ENCODE assay signal across 24 cellular contexts in the genomic region with DNA sequence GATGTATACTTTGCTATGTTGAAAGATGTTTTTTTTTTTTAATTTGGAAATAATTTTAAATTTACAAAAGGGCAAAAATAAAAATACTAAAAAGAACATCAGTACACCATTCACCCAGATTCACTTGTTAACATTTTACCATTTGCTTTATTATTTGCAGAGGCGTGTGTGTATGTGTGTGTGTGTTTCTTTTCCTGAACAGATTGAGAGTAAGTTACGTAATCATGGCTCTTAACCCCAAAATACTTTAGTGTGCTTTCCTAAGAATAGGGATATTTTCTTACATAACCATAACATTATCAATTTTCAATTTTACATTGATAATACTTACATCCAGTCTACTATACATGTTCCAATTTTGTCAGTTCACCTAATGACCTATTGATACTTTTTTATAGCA.
"Had no signal": no experiment of that assay in that cellular context is flagged by ENCODE, and none has a peak within 500 bp of the region (broad histone marks: within the 10 kb centered on the region; RNA-seq: fewer than 3 reads in every experiment).

No MANE protein-coding gene starts in this region.

- DNase-seq: activated CD4-positive, alpha-beta T cell treated with anti-CD3 and anti-CD28 coated beads, Interleukin-2, amount 50 U/mL, for 1 hour; activated CD4-positive, CD25-positive, alpha-beta regulatory T cell treated with anti-CD3 and anti-CD28 coated beads, Interleukin-2, amount 50 U/mL, for 72 hours; activated CD8-positive, alpha-beta memory T cell treated with anti-CD3 and anti-CD28 coated beads, Interleukin-2, amount 50 U/mL, for 4 hours; activated naive CD4-positive, alpha-beta T cell treated with anti-CD3 and anti-CD28 coated beads, Interleukin-2, amount 10 ng/mL, durations not matched to agents 7 days and 5 days; activated naive CD8-positive, alpha-beta T cell treated with anti-CD3 and anti-CD28 coated beads, Interleukin-2, amount 50 U/mL, for 24 hours; activated T-cell treated with anti-CD3 and anti-CD28 coated beads, Interleukin-2, amount 50 U/mL, for 4 hours; effector CD4-positive, alpha-beta T cell; heart left ventricle; kidney glomerular epithelial cell; left ventricle myocardium superior; occipital lobe; retina; stimulated activated CD4-positive, alpha-beta T cell treated with anti-CD3 and anti-CD28 coated beads, Interleukin-12 subunit alpha, Interleukin-12 subunit beta, amount 100 ng/mL, for 4 hours; stimulated activated CD4-positive, alpha-beta T cell treated with anti-CD3 and anti-CD28 coated beads, Interleukin-1b, Interleukin-23, amount 100 ng/mL, for 48 hours; stimulated activated CD8-positive, alpha-beta memory T cell treated with anti-CD3 and anti-CD28 coated beads, Interleukin-4, amount 100 ng/mL, for 48 hours; stimulated activated naive CD8-positive, alpha-beta T cell treated with anti-CD3 and anti-CD28 coated beads, Interleukin-15, Interleukin-2, amounts not matched to agents 100 U/mL and 50 U/mL, for 24 hours; substantia nigra; T1000; uterus had no signal

- H3K4me3 ChIP-seq: breast epithelium, esophagus muscularis mucosa, heart left ventricle, tibial nerve, uterus had no signal

- H3K27ac ChIP-seq: breast epithelium, esophagus muscularis mucosa, heart left ventricle, tibial nerve, uterus had no signal

- ATAC-seq: activated naive CD8-positive, alpha-beta T cell treated with anti-CD3 and anti-CD28 coated beads, Interleukin-2, amount 50 U/mL, for 24 hours; activated T-cell treated with anti-CD3 and anti-CD28 coated beads, Interleukin-2, amount 50 U/mL, for 4 hours; heart left ventricle; left ventricle myocardium superior; stimulated activated naive CD8-positive, alpha-beta T cell treated with anti-CD3 and anti-CD28 coated beads, Interleukin-15, Interleukin-2, amounts not matched to agents 100 U/mL and 50 U/mL, for 24 hours had no signal

- H3K36me3 ChIP-seq: breast epithelium, uterus had no signal

- H3K4me1 ChIP-seq: breast epithelium, esophagus muscularis mucosa, uterus had no signal

- H3K9me3 ChIP-seq: breast epithelium, esophagus muscularis mucosa, heart left ventricle, tibial nerve, uterus had no signal

- FAIRE-seq: astrocyte, frontal cortex had no signal

- H3K27me3 ChIP-seq: breast epithelium, esophagus muscularis mucosa, heart left ventricle, tibial nerve, uterus had no signal
